In genomic region chr20:53751394-53752368, GRCh38 we compare ENCODE assay signal across 8 cellular contexts.
A peak's percentile ranks its signal among the peaks of the same experiment; 100 is the strongest.
DNase-seq lines count a peak whose midpoint lies in the region; ATAC-seq and TF ChIP-seq lines count a peak whose summit lies in the region.
"Had no signal": no experiment of that assay in that cellular context is flagged by ENCODE, and none has a peak within 500 bp of the region (broad histone marks: within the 10 kb centered on the region; RNA-seq: fewer than 3 reads in every experiment).

No MANE protein-coding gene starts in this region.

- H3K27ac ChIP-seq in ascending aorta, result peak overlapping the region; percentile 2 to 34

- no peaks in the 10 kb centered on the region for H3K9me3 ChIP-seq in ascending aorta
- H3K9me3 ChIP-seq: adrenal gland had no signal

- H3K4me1 ChIP-seq in ascending aorta, result peaks cover 0 to 3% of the 10 kb centered on the region in 2 donors

- H3K27me3 Mint-ChIP-seq in naive B cell, result no peaks in the 10 kb centered on the region

- H3K36me3 ChIP-seq in ascending aorta, result no peaks in the 10 kb centered on the region
- H3K36me3 ChIP-seq: adrenal gland had no signal

- no peaks in the 10 kb centered on the region for H3K9me3 Mint-ChIP-seq in naive B cell

- H3K27ac Mint-ChIP-seq in naive B cell, result peak overlapping the region; percentile 92 to 99 (median 95)

- peak overlapping the region; percentile 13 to 82 (median 64) for H3K4me3 Mint-ChIP-seq in naive B cell

- DNase-seq in NOMO-1 (lab: John Stamatoyannopoulos, UW; ENCODE audit: unreplicated experiment in 2 of 2) (peak; percentile 89 to 94), ascending aorta (ENCODE audit: low spot score in 2 of 2) (no peak), naive B cell (peak; percentile 53), NCI-H524 (lab: John Stamatoyannopoulos, UW) (no peak), NCI-H1930 (lab: John Stamatoyannopoulos, UW) (no peak)

- H3K4me3 ChIP-seq in ascending aorta, result no peak overlapping the region
- H3K4me3 ChIP-seq: adrenal gland had no signal

- intact Hi-C loops in ascending aorta (cut with DNase I), result no loop called here

- peak; percentile 83 for ATAC-seq in GM18511 (IDR thresholded peaks at IDR 0.05; ENCODE audit: unreplicated experiment)
- ATAC-seq in HG02571 (IDR thresholded peaks at IDR 0.05; ENCODE audit: unreplicated experiment), result peak; percentile 58
- peak; percentile 90 to 93 for ATAC-seq in naive B cell (ENCODE audit: low read depth in 2 of 2)

- no peak for TF ChIP-seq CTCF in ascending aorta (IDR thresholded peaks at IDR 0.05)

- H3K4me1 Mint-ChIP-seq in naive B cell, result peaks cover 34 to 66% (median 53%) of the 10 kb centered on the region in 3 donors

- no peaks in the 10 kb centered on the region for H3K36me3 Mint-ChIP-seq in naive B cell

- no peaks in the 10 kb centered on the region for H3K27me3 ChIP-seq in ascending aorta
- H3K27me3 ChIP-seq: adrenal gland had no signal

Comparison
In these comparisons a context has a peak if more than half of its experiments do, and no peak if none do; other contexts are left out.
1. DNase-seq: peak in NOMO-1 (2 of 2) and naive B cell (single experiment); none in ascending aorta (0 of 2), NCI-H524 (0 of 2) and NCI-H1930 (0 of 2).
2. Peak in every context shown above with its lines, with median percentiles within 50 percentile points of each other: ATAC-seq.